In genomic region chrX:110795645-110796510, GRCh38 we compare ENCODE assay signal across 8 cellular contexts. TPM values are rescaled to one million over a fixed set of nuclear protein-coding genes. Genes with fewer than 3 reads are reported as not detected.
DNase-seq lines count a peak whose midpoint lies in the region; ATAC-seq and TF ChIP-seq lines count a peak whose summit lies in the region.

Gene CHRDL1 (minus strand): TSS chrX:110795817. CDS start chrX:110792181, 3,636 bp downstream.

- no peaks in the 10 kb centered on the region for H3K9me3 ChIP-seq in naive thymus-derived CD4-positive, alpha-beta T cell (ENCODE audit: control insufficient read depth in 2 of 3, low read length in 3 of 3)

- H3K9me3 Mint-ChIP-seq in naive thymus-derived CD4-positive, alpha-beta T cell = peaks cover 0 to 2% (median 0%) of the 10 kb centered on the region in 11 donors
- H3K9me3 Mint-ChIP-seq in stimulated activated memory B cell treated with anti-CD40 and anti-IgM and Interleukin-4, amounts not matched to agents 10 μg/mL and 1 μg/mL and 100 μg/mL, for 72 hours = no peaks in the 10 kb centered on the region

- DNase-seq in GM13976 (ENCODE audit: low spot score) = peak; percentile 11
- DNase-seq in NCI-H526 treated with DMSO at 0.1 percent for 48 hours (lab: John Stamatoyannopoulos, UW) = peak; percentile 55
- no peak for DNase-seq in epithelial cell of proximal tubule (ENCODE audit: low read depth)
- DNase-seq in naive thymus-derived CD4-positive, alpha-beta T cell = no peak
- no peak for DNase-seq in kidney glomerular epithelial cell (lab: John Stamatoyannopoulos, UW)

- H3K36me3 ChIP-seq in naive thymus-derived CD4-positive, alpha-beta T cell (ENCODE audit: control insufficient read depth in 2 of 3, insufficient read depth in 3 of 3, low read length in 3 of 3) = no peaks in the 10 kb centered on the region

- intact Hi-C loops in naive thymus-derived CD4-positive, alpha-beta T cell (cut with micrococcal nuclease) = no loop called here

- CTCF ChIA-PET in naive thymus-derived CD4-positive, alpha-beta T cell (lab: Charles Lee) = no interaction called here

- TF ChIP-seq CTCF in GM13976 (IDR thresholded peaks at IDR 0.05; ENCODE audit: borderline replicate concordance, control extremely low read depth, extremely low read depth, insufficient read depth, missing control alignments) (no peak), epithelial cell of proximal tubule (conservative IDR thresholded peaks at IDR 0.05; ENCODE audit: low read depth, low read length) (no peak)

- ATAC-seq in naive thymus-derived CD4-positive, alpha-beta T cell = no peak
- ATAC-seq in stimulated activated memory B cell treated with anti-CD40 and anti-IgM and Interleukin-4, amounts not matched to agents 10 μg/mL and 1 μg/mL and 100 μg/mL, for 72 hours = no peak
- ATAC-seq in HG03039 (IDR thresholded peaks at IDR 0.05; ENCODE audit: unreplicated experiment) = no peak
- ATAC-seq in HG02642 (IDR thresholded peaks at IDR 0.05; ENCODE audit: poor library complexity, unreplicated experiment) = no peak

- no peaks in the 10 kb centered on the region for H3K4me1 ChIP-seq in naive thymus-derived CD4-positive, alpha-beta T cell (ENCODE audit: control insufficient read depth in 2 of 2, insufficient read depth in 2 of 2, low read length in 2 of 2)

- no peaks in the 10 kb centered on the region for H3K27me3 ChIP-seq in naive thymus-derived CD4-positive, alpha-beta T cell (ENCODE audit: control insufficient read depth in 2 of 2, insufficient read depth in 2 of 2, low read length in 2 of 2)

- no peak within 1 kb of the TSS for H3K27ac Mint-ChIP-seq in naive thymus-derived CD4-positive, alpha-beta T cell
- H3K27ac Mint-ChIP-seq in stimulated activated memory B cell treated with anti-CD40 and anti-IgM and Interleukin-4, amounts not matched to agents 10 μg/mL and 1 μg/mL and 100 μg/mL, for 72 hours = no peak within 1 kb of the TSS

- H3K4me3 ChIP-seq in epithelial cell of proximal tubule (ENCODE audit: low read depth, low read length) = peak within 1 kb of the TSS; percentile 62
- no peak within 1 kb of the TSS for H3K4me3 ChIP-seq in naive thymus-derived CD4-positive, alpha-beta T cell (ENCODE audit: low read length)

- H3K27ac ChIP-seq in naive thymus-derived CD4-positive, alpha-beta T cell (ENCODE audit: low read depth, low read length) = no peak within 1 kb of the TSS

- H3K27me3 Mint-ChIP-seq in naive thymus-derived CD4-positive, alpha-beta T cell = peaks cover 3 to 32% (median 15%) of the 10 kb centered on the region in 5 donors
- H3K27me3 Mint-ChIP-seq in stimulated activated memory B cell treated with anti-CD40 and anti-IgM and Interleukin-4, amounts not matched to agents 10 μg/mL and 1 μg/mL and 100 μg/mL, for 72 hours = peaks cover 8% of the 10 kb centered on the region

- POLR2A ChIA-PET in naive thymus-derived CD4-positive, alpha-beta T cell (lab: Charles Lee) = no interaction called here

- H3K36me3 Mint-ChIP-seq in naive thymus-derived CD4-positive, alpha-beta T cell = no peaks in the 10 kb centered on the region
- H3K36me3 Mint-ChIP-seq in stimulated activated memory B cell treated with anti-CD40 and anti-IgM and Interleukin-4, amounts not matched to agents 10 μg/mL and 1 μg/mL and 100 μg/mL, for 72 hours = no peaks in the 10 kb centered on the region

- in situ Hi-C loops in GM13976 (cut with MboI; ENCODE audit: low sequenced_read_pairs, unreplicated experiment) = no loop called here

- peak within 1 kb of the TSS in 6 of 10 donors; percentile 16 to 54 (median 34) for H3K4me3 Mint-ChIP-seq in naive thymus-derived CD4-positive, alpha-beta T cell
- H3K4me3 Mint-ChIP-seq in stimulated activated memory B cell treated with anti-CD40 and anti-IgM and Interleukin-4, amounts not matched to agents 10 μg/mL and 1 μg/mL and 100 μg/mL, for 72 hours = no peak within 1 kb of the TSS

- H3K4me1 Mint-ChIP-seq in naive thymus-derived CD4-positive, alpha-beta T cell = no peaks in the 10 kb centered on the region
- no peaks in the 10 kb centered on the region for H3K4me1 Mint-ChIP-seq in stimulated activated memory B cell treated with anti-CD40 and anti-IgM and Interleukin-4, amounts not matched to agents 10 μg/mL and 1 μg/mL and 100 μg/mL, for 72 hours

RNA-seq across cellular contexts. Expression of gene CHRDL1, which starts in this region (rescaled TPM):
- total RNA-seq in epithelial cell of proximal tubule = 22.1 and 56.2 TPM in 2 replicates
- total RNA-seq in naive thymus-derived CD4-positive, alpha-beta T cell = not detected
- under 1 TPM in 1 of 2 donors, not detected in 1; 0.16 TPM for polyA plus RNA-seq in naive thymus-derived CD4-positive, alpha-beta T cell

Comparison
In these comparisons a context has a peak if more than half of its experiments do, and no peak if none do; other contexts are left out.
1. RNA of gene CHRDL1 (total RNA-seq): 22.1 to 56.2 TPM in epithelial cell of proximal tubule; not detected in naive thymus-derived CD4-positive, alpha-beta T cell; every median in the first group is over 10 times any median in the second.
2. DNase-seq: peak in GM13976 (single experiment) and NCI-H526 treated with DMSO at 0.1 percent for 48 hours (single experiment); none in epithelial cell of proximal tubule (single experiment), naive thymus-derived CD4-positive, alpha-beta T cell (0 of 9) and kidney glomerular epithelial cell (single experiment).